21 cellular contexts compared by ENCODE assay signal in the genomic region with DNA sequence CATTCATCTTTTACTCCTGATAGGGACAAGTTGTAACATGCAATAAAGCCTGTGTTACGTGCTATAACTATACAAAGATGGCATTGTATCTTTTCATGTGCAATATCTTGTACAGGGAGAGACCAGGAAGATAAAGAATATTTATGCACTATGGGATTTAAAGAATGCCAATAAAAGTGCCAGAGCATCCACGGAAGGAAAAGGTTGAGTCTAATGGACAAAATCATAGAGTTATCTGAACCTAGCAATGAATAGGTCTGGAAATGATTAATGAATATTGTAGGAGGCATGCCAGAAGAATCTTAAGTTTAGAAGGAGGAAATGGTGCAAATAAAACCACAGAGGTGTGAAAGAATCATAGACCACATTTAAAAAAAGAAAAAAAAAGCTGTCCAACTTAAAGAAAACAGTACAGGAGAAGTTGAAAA.
DNase-seq lines count a peak whose midpoint lies in the region; ATAC-seq, FAIRE-seq and TF ChIP-seq lines count a peak whose summit lies in the region.
"Had no signal": no experiment of that assay in that cellular context is flagged by ENCODE, and none has a peak within 500 bp of the region (broad histone marks: within the 10 kb centered on the region; RNA-seq: fewer than 3 reads in every experiment).

No MANE protein-coding gene starts in this region.

- H3K9me2 ChIP-seq in PC-9 (ENCODE audit: insufficient read depth): no peaks in the 10 kb centered on the region

- TF ChIP-seq CTCF in PC-9 (conservative IDR thresholded peaks at IDR 0.05) (no peak), pancreas (IDR thresholded peaks at IDR 0.05) (no peak)

- no peaks in the 10 kb centered on the region for H3K36me3 ChIP-seq in PC-9 (ENCODE audit: low read depth)
- H3K36me3 ChIP-seq in pancreas: no peaks in the 10 kb centered on the region
- H3K36me3 ChIP-seq: cardiac muscle cell, left lung, sigmoid colon, vagina had no signal

- no peak overlapping the region for H3K27ac ChIP-seq in PC-9
- H3K27ac ChIP-seq in epithelial cell of prostate: peak overlapping the region; percentile 10
- H3K27ac ChIP-seq in pancreas: peak overlapping the region in 1 of 4 donors; percentile 1
- H3K27ac ChIP-seq: cardiac muscle cell, left lung, sigmoid colon, vagina had no signal

- H3K27me3 ChIP-seq in PC-9 (ENCODE audit: insufficient read depth, low read depth) (no peaks in the 10 kb centered on the region), pancreas (no peaks in the 10 kb centered on the region)
- H3K27me3 ChIP-seq: cardiac muscle cell, left lung, sigmoid colon, vagina had no signal

- H3K36me3 Mint-ChIP-seq in activated CD8-positive, alpha-beta memory T cell treated with anti-CD3 and anti-CD28 coated beads, Interleukin-2, amount 10 ng/mL, durations not matched to agents 7 days and 5 days: no peaks in the 10 kb centered on the region

- no peak for DNase-seq in activated CD8-positive, alpha-beta memory T cell treated with anti-CD3 and anti-CD28 coated beads, Interleukin-2, amount 10 ng/mL, durations not matched to agents 7 days and 5 days
- DNase-seq in activated CD8-positive, alpha-beta memory T cell treated with anti-CD3 and anti-CD28 coated beads for 24 hours: no peak
- DNase-seq in PC-9 (no peak), epithelial cell of prostate (ENCODE audit: low read depth, low spot score) (peak; percentile 56), pancreas (no peak), C1 segment of cervical spinal cord (lab: John Stamatoyannopoulos, UW) (no peak), G401 (ENCODE audit: low spot score) (no peak)
- DNase-seq: activated CD4-positive, alpha-beta T cell treated with anti-CD3 and anti-CD28 coated beads, Interleukin-2, amount 50 U/mL, for 1 hour; activated T-cell treated with anti-CD3 and anti-CD28 coated beads, Interleukin-2, amount 50 U/mL, for 72 hours; COR-L47; effector CD4-positive, alpha-beta T cell; left lung; MM.1S; NCI-H187; NCI-H446; sigmoid colon; substantia nigra had no signal

- no peaks in the 10 kb centered on the region for H3K9me3 ChIP-seq in PC-9 (ENCODE audit: insufficient read depth, low read depth)
- H3K9me3 ChIP-seq in pancreas: no peaks in the 10 kb centered on the region
- H3K9me3 ChIP-seq: left lung, sigmoid colon, vagina had no signal

- no peak overlapping the region for H3K4me2 ChIP-seq in PC-9

- POLR2A ChIA-PET in PC-9 (lab: Charles Lee; ENCODE audit: unreplicated experiment): no interaction called here

- H3K27me3 Mint-ChIP-seq in activated CD8-positive, alpha-beta memory T cell treated with anti-CD3 and anti-CD28 coated beads, Interleukin-2, amount 10 ng/mL, durations not matched to agents 7 days and 5 days: no peaks in the 10 kb centered on the region

- peak overlapping the region; percentile 65 for H3K27ac Mint-ChIP-seq in activated CD8-positive, alpha-beta memory T cell treated with anti-CD3 and anti-CD28 coated beads, Interleukin-2, amount 10 ng/mL, durations not matched to agents 7 days and 5 days
- H3K27ac Mint-ChIP-seq: activated T-cell treated with anti-CD3 and anti-CD28 coated beads, Interleukin-2, amount 50 U/mL, for 72 hours had no signal

- 16 to 24% methylated on average over 2 of the region's 2 CpGs for WGBS in pancreas, 2 donors

- in situ Hi-C loops in G401 (cut with HindIII; ENCODE audit: low sequenced_read_pairs): no loop called here

- ATAC-seq in activated CD8-positive, alpha-beta memory T cell treated with anti-CD3 and anti-CD28 coated beads, Interleukin-2, amount 10 ng/mL, durations not matched to agents 7 days and 5 days: peak; percentile 57
- ATAC-seq in pancreas (peak in 1 of 4 donors; percentile 73), HG03139 (IDR thresholded peaks at IDR 0.05; ENCODE audit: unreplicated experiment) (no peak)
- ATAC-seq: activated T-cell treated with anti-CD3 and anti-CD28 coated beads, Interleukin-2, amount 50 U/mL, for 72 hours; left lung had no signal

- no peaks in the 10 kb centered on the region for H3K9me3 Mint-ChIP-seq in activated CD8-positive, alpha-beta memory T cell treated with anti-CD3 and anti-CD28 coated beads, Interleukin-2, amount 10 ng/mL, durations not matched to agents 7 days and 5 days (ENCODE audit: low read depth)
- H3K9me3 Mint-ChIP-seq: activated T-cell treated with anti-CD3 and anti-CD28 coated beads, Interleukin-2, amount 50 U/mL, for 72 hours had no signal

- CTCF ChIA-PET in activated CD8-positive, alpha-beta memory T cell treated with anti-CD3 and anti-CD28 coated beads, Interleukin-2, amount 10 ng/mL, durations not matched to agents 7 days and 5 days (lab: Charles Lee): no interaction called here
- CTCF ChIA-PET in PC-9 (lab: Charles Lee): no interaction called here

- peak; percentile 9 for FAIRE-seq in pancreas (lab: Jason Lieb, UNC)
- FAIRE-seq: G401.6 had no signal

- 0 out of 2 replicates have a peak overlapping the region, but pooled peaks have one; percentile 66 for H2AFZ ChIP-seq in PC-9

- H4K20me1 ChIP-seq in PC-9 (ENCODE audit: insufficient read depth): no peaks in the 10 kb centered on the region

- H3K4me3 ChIP-seq in PC-9 (no peak overlapping the region), pancreas (no peak overlapping the region)
- H3K4me3 ChIP-seq: cardiac muscle cell, left lung, sigmoid colon, vagina had no signal

- BruUV-seq in PC-9 (replicated peaks; lab: Mats Ljungman, UMichigan): no TSS peak

- intact Hi-C loops in PC-9 (cut with micrococcal nuclease; ENCODE audit: unreplicated experiment): no loop called here
- intact Hi-C loops in pancreas (cut with DNase I): no loop called here

- H3K4me1 Mint-ChIP-seq in activated CD8-positive, alpha-beta memory T cell treated with anti-CD3 and anti-CD28 coated beads, Interleukin-2, amount 10 ng/mL, durations not matched to agents 7 days and 5 days: peaks cover 14% of the 10 kb centered on the region

- H3K4me3 Mint-ChIP-seq in activated CD8-positive, alpha-beta memory T cell treated with anti-CD3 and anti-CD28 coated beads, Interleukin-2, amount 10 ng/mL, durations not matched to agents 7 days and 5 days: peak overlapping the region; percentile 2

- no peaks in the 10 kb centered on the region for H3F3A ChIP-seq in PC-9 (ENCODE audit: insufficient read depth, low read depth)

- H3K79me2 ChIP-seq in PC-9 (ENCODE audit: low read depth): no peaks in the 10 kb centered on the region

- H3K4me1 ChIP-seq in PC-9 (replicated peaks; ENCODE audit: insufficient read depth) (no peaks in the 10 kb centered on the region), pancreas (no peaks in the 10 kb centered on the region)
- H3K4me1 ChIP-seq: left lung, sigmoid colon, vagina had no signal
